Comparison of ENCODE assay signal across 1 cellular context in genomic region chr1:76428027-76428426, GRCh38.
TF ChIP-seq lines count a peak whose summit lies in the region.

No MANE protein-coding gene starts in this region.

TF ChIP-seq in IMR-90, 13 proteins besides CTCF, POLR2A, EP300 and RAD21 (continued from another document):
- TF ChIP-seq MXI1 (IDR thresholded peaks at IDR 0.05; ENCODE audit: borderline replicate concordance, low read depth, low read length) (no peak), ELK1 (IDR thresholded peaks at IDR 0.05; ENCODE audit: borderline replicate concordance, low read depth, low read length) (no peak), RCOR1 (IDR thresholded peaks at IDR 0.05; ENCODE audit: insufficient replicate concordance, low read length) (no peak)
